Comparison of ENCODE assay signal across 1 cellular context in the genomic region with DNA sequence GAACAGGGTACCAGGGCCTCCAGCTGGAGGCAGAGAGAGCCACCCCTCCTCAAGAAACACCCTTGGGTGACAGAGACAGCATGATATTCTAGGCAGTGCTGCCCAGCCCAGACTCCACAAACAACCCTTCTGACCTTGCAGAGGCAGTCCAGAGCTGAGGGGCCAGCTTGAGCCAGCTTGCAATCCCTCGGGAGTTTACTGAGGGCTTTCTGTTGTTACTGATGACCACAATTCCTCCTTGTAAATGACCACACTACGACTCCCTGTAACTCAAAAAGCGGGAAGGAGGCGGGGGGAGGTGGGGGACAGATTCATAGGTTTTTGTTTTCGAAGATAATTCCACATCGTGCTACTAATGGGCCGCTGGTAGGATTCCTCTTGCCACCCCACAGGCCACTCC.
TF ChIP-seq lines count a peak whose summit lies in the region.

No MANE protein-coding gene starts in this region.

TF ChIP-seq in IMR-90, 13 proteins besides CTCF, POLR2A, EP300 and RAD21 (continued from another document):
- no peak for TF ChIP-seq CHD1 (IDR thresholded peaks at IDR 0.05; ENCODE audit: low read depth, low read length)
- TF ChIP-seq BHLHE40 (IDR thresholded peaks at IDR 0.05; ENCODE audit: low read depth, low read length): no peak
- no peak for TF ChIP-seq FOS (IDR thresholded peaks at IDR 0.05; ENCODE audit: low read depth, low read length)
- TF ChIP-seq, protein P1, sequence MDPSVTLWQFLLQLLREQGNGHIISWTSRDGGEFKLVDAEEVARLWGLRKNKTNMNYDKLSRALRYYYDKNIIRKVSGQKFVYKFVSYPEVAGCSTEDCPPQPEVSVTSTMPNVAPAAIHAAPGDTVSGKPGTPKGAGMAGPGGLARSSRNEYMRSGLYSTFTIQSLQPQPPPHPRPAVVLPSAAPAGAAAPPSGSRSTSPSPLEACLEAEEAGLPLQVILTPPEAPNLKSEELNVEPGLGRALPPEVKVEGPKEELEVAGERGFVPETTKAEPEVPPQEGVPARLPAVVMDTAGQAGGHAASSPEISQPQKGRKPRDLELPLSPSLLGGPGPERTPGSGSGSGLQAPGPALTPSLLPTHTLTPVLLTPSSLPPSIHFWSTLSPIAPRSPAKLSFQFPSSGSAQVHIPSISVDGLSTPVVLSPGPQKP (IDR thresholded peaks at IDR 0.05; ENCODE audit: borderline replicate concordance, low read depth, low read length): no peak
- TF ChIP-seq, protein P2, sequence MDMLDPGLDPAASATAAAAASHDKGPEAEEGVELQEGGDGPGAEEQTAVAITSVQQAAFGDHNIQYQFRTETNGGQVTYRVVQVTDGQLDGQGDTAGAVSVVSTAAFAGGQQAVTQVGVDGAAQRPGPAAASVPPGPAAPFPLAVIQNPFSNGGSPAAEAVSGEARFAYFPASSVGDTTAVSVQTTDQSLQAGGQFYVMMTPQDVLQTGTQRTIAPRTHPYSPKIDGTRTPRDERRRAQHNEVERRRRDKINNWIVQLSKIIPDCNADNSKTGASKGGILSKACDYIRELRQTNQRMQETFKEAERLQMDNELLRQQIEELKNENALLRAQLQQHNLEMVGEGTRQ (IDR thresholded peaks at IDR 0.05; ENCODE audit: low read depth, low read length): no peak
- TF ChIP-seq NFE2L2 (IDR thresholded peaks at IDR 0.05; ENCODE audit: low read depth, low read length): no peak
- no peak for TF ChIP-seq MXI1 (IDR thresholded peaks at IDR 0.05; ENCODE audit: borderline replicate concordance, low read depth, low read length)
